In genomic region chr1:25808481-25809244, GRCh38 we compare ENCODE assay signal across 13 cellular contexts. TPM values are rescaled to one million over a fixed set of nuclear protein-coding genes. Genes with fewer than 3 reads are reported as not detected.
A peak's percentile ranks its signal among the peaks of the same experiment; 100 is the strongest.
DNase-seq lines count a peak whose midpoint lies in the region; ATAC-seq and TF ChIP-seq lines count a peak whose summit lies in the region.
"Had no signal": no experiment of that assay in that cellular context is flagged by ENCODE, and none has a peak within 500 bp of the region (broad histone marks: within the 10 kb centered on the region; RNA-seq: fewer than 3 reads in every experiment).

No MANE protein-coding gene starts in this region.

- H3K36me3 ChIP-seq in left ventricle myocardium inferior (peaks cover 60% of the 10 kb centered on the region), osteoblast (ENCODE audit: insufficient read depth, low read length) (peaks cover 61% of the 10 kb centered on the region), psoas muscle (ENCODE audit: insufficient read depth in 1 of 2, low read depth in 1 of 2) (peaks cover 0 to 67% of the 10 kb centered on the region in 2 donors)

- no peaks in the 10 kb centered on the region for H3K9me3 ChIP-seq in left ventricle myocardium inferior (replicated peaks)
- no peaks in the 10 kb centered on the region for H3K9me3 ChIP-seq in osteoblast (ENCODE audit: low read depth, low read length)
- H3K9me3 ChIP-seq in psoas muscle, result no peaks in the 10 kb centered on the region

- H2AFZ ChIP-seq in osteoblast (ENCODE audit: low read length), result no peak overlapping the region

- peaks cover 74% of the 10 kb centered on the region for H3K4me1 ChIP-seq in left ventricle myocardium inferior
- peaks cover 28% of the 10 kb centered on the region for H3K4me1 ChIP-seq in osteoblast (ENCODE audit: insufficient read depth, low read length)
- H3K4me1 ChIP-seq in psoas muscle, result peaks cover 41% of the 10 kb centered on the region

- no peak overlapping the region for H3K4me2 ChIP-seq in osteoblast (ENCODE audit: insufficient read depth, low read length)

- H4K20me1 ChIP-seq in osteoblast (ENCODE audit: insufficient read depth, low read length), result peaks cover 25% of the 10 kb centered on the region

- no peak for ATAC-seq in left ventricle myocardium superior
- no peak for ATAC-seq in psoas muscle

- H3K27ac ChIP-seq in left ventricle myocardium inferior (replicated peaks), result peak overlapping the region; percentile 83
- peak overlapping the region; percentile 55 for H3K27ac ChIP-seq in VCaP
- no peak overlapping the region for H3K27ac ChIP-seq in osteoblast (ENCODE audit: low read depth, low read length)
- no peak overlapping the region for H3K27ac ChIP-seq in psoas muscle

- H3K79me2 ChIP-seq in osteoblast (ENCODE audit: insufficient read depth, low read length), result peaks cover 6% of the 10 kb centered on the region

- no peaks in the 10 kb centered on the region for H3K27me3 ChIP-seq in left ventricle myocardium inferior (ENCODE audit: low read depth)
- no peaks in the 10 kb centered on the region for H3K27me3 ChIP-seq in osteoblast (ENCODE audit: insufficient read depth, low read length)
- no peaks in the 10 kb centered on the region for H3K27me3 ChIP-seq in psoas muscle (ENCODE audit: insufficient read depth in 3 of 3, low read length in 2 of 3)

- no peak for TF ChIP-seq CTCF in left ventricle myocardium inferior (IDR thresholded peaks at IDR 0.05; ENCODE audit: borderline replicate concordance)
- TF ChIP-seq CTCF in VCaP (conservative IDR thresholded peaks at IDR 0.05), result no peak
- TF ChIP-seq CTCF in osteoblast (IDR thresholded peaks at IDR 0.05; ENCODE audit: extremely low read depth, low read depth, low read length), result no peak
- TF ChIP-seq CTCF in psoas muscle (IDR thresholded peaks at IDR 0.05), result no peak

- peak overlapping the region; percentile 43 for H3K4me3 ChIP-seq in left ventricle myocardium inferior
- no peak overlapping the region for H3K4me3 ChIP-seq in osteoblast (ENCODE audit: insufficient read depth, low read length)
- H3K4me3 ChIP-seq in psoas muscle, result no peak overlapping the region

- intact Hi-C loops in left ventricle myocardium inferior (cut with micrococcal nuclease) (no loop called here), left ventricle myocardium superior (cut with micrococcal nuclease) (no loop called here), psoas muscle (cut with DNase I) (loop anchor here in 1 of 2 donors (5.0 to 10.0 kb wide), 3 partner anchors 306 to 564 kb away; partner anchors contain the start of genes RHCE and RSRP1)

- no peak for DNase-seq in left ventricle myocardium inferior
- DNase-seq in left ventricle myocardium superior, result no peak
- peak; percentile 34 for DNase-seq in osteoblast (ENCODE audit: insufficient read length, low spot score, missing footprints)
- DNase-seq in HuH-7 (ENCODE audit: low spot score), result no peak
- no peak for DNase-seq in activated effector memory CD4-positive, alpha-beta T cell treated with anti-CD3 and anti-CD28 coated beads, Interleukin-2, amount 50 U/mL, for 16 hours
- DNase-seq in psoas muscle, result no peak
- DNase-seq: Calu3; CD4-positive, alpha-beta T cell; NCI-H1417 treated with DMSO at 0.1 percent for 48 hours; NCI-H1930; NCI-H526 treated with DMSO at 0.1 percent for 48 hours; SHP77 treated with DMSO at 0.1 percent for 48 hours had no signal

- 87 to 91% (median 89%) methylated on average over 32 to 34 of the region's 34 CpGs for WGBS in psoas muscle, 3 donors

RNA-seq across cellular contexts. Expression of gene SELENON, which starts 8.7 kb away (rescaled TPM):
- total RNA-seq in left ventricle myocardium inferior (45.2 TPM), left ventricle myocardium superior (46.3 TPM), osteoblast (33.7 and 45.1 TPM in 2 replicates), psoas muscle (100 to 1,000 TPM in 1 of 4 donors, 10 to 100 TPM in 3; 37.8 to 104 (median 56.1) TPM)
- polyA plus RNA-seq in psoas muscle, result 10 to 100 TPM; 25.3 to 39.3 (median 29.0) TPM

RNA-seq across cellular contexts. Expression of gene MTFR1L, which starts 11.1 kb away (rescaled TPM):
- total RNA-seq in left ventricle myocardium inferior (252 TPM), left ventricle myocardium superior (227 TPM), osteoblast (46.6 and 47.4 TPM in 2 replicates), psoas muscle (100 to 1,000 TPM in 1 of 4 donors, 10 to 100 TPM in 3; 85.2 to 112 (median 94.1) TPM)
- polyA plus RNA-seq in psoas muscle, result 100 to 1,000 TPM in 2 of 3 donors, 10 to 100 TPM in 1; 99.2 to 135 (median 110) TPM

RNA-seq across cellular contexts. Expression of gene AUNIP, which starts 50.6 kb away (rescaled TPM):
- total RNA-seq in left ventricle myocardium inferior, result not detected
- not detected for total RNA-seq in left ventricle myocardium superior
- 0.72 and 0.88 TPM in 2 replicates for total RNA-seq in osteoblast
- under 1 TPM in 2 of 4 donors, not detected in 2; 0.26 to 0.47 TPM for total RNA-seq in psoas muscle
- polyA plus RNA-seq in psoas muscle, result under 1 TPM; 0.05 to 0.13 (median 0.07) TPM
- total RNA-seq: CD4-positive, alpha-beta T cell had no signal

Comparison
In these comparisons a context has a peak if more than half of its experiments do, and no peak if none do; other contexts are left out.
1. H3K27ac ChIP-seq: peak in left ventricle myocardium inferior (single experiment) and VCaP (single experiment); none in osteoblast (single experiment) and psoas muscle (single experiment).